19 cellular contexts compared by ENCODE assay signal in the genomic region with DNA sequence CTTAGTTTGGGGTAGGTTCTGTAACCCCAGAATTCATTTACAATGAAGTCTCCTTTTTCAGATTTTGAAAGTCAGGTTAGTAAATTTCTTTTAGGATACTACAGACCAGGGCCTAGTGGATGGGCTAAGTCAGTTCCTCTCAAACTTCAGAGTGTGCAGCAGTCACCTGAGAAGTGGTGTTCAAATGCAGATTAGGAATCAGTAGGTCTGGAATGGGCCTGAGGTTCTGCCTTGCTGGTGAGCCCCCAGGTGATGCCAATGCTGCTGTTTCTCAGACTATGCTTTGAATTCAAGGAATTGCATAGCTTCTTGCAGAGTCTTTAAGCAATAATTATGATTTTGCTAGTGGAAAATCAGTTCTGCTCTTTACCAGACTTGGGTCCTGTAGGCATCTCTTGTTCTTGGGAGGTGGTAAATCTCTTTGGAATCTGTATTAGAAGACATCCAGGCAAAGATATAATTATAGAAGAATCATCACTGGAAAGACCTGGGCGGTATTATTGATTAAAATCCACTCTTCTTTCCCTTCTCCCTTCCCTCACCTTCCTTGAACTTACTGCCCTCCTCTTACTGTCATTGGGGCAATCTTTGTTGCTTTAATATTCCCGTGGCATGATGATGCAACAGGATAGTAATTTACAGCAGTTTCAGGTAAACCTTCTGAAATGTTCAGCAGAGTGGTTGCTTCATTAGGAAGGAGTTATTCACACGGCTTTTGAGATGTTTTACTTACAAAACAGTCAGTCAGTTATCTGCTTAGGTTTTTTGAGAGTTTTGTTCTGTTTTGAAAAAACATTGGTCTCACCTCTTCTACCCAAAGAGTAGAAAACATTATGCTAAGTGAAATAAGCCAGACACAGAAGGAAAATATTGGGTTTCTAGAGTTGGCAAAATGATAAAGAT.
DNase-seq lines count a peak whose midpoint lies in the region; ATAC-seq and TF ChIP-seq lines count a peak whose summit lies in the region.
"Had no signal": no experiment of that assay in that cellular context is flagged by ENCODE, and none has a peak within 500 bp of the region (broad histone marks: within the 10 kb centered on the region; RNA-seq: fewer than 3 reads in every experiment).

No MANE protein-coding gene starts in this region.

- no peaks in the 10 kb centered on the region for H3K9me3 Mint-ChIP-seq in Calu3 (ENCODE audit: low read depth, unreplicated experiment)
- H3K9me3 Mint-ChIP-seq: endodermal cell; naive thymus-derived CD4-positive, alpha-beta T cell had no signal

- no peaks in the 10 kb centered on the region for H3K27me3 Mint-ChIP-seq in Calu3 (ENCODE audit: unreplicated experiment)
- H3K27me3 Mint-ChIP-seq: naive thymus-derived CD4-positive, alpha-beta T cell had no signal

- ATAC-seq in GM18868 (IDR thresholded peaks at IDR 0.05; ENCODE audit: unreplicated experiment): no peak
- ATAC-seq: left lobe of liver; naive thymus-derived CD4-positive, alpha-beta T cell had no signal

- BruUV-seq in Calu3 (replicated peaks; lab: Mats Ljungman, UMichigan): no TSS peak

- peak overlapping the region; percentile 76 for H3K27ac Mint-ChIP-seq in Calu3 (ENCODE audit: unreplicated experiment)
- H3K27ac Mint-ChIP-seq: endodermal cell had no signal

- H3K4me1 Mint-ChIP-seq in Calu3 (ENCODE audit: low read depth, unreplicated experiment): peaks cover 17% of the 10 kb centered on the region

- H3K36me3 ChIP-seq in H7 (replicated peaks; ENCODE audit: control insufficient read depth, insufficient read depth, low read length) (no peaks in the 10 kb centered on the region), iPS-18a (ENCODE audit: control insufficient read depth, low read depth, low read length) (no peaks in the 10 kb centered on the region)

- CTCF ChIA-PET in Calu3 (lab: Charles Lee): interaction anchor here (0.6 kb wide), 1 partner anchor 208 kb away, joined by 3 read pairs; no protein-coding TSS in a partner anchor

- H3K9me3 ChIP-seq in iPS-18a (ENCODE audit: control insufficient read depth, low read depth, low read length): no peaks in the 10 kb centered on the region
- H3K9me3 ChIP-seq: SJSA1 had no signal

- no peak overlapping the region for H3K4me3 Mint-ChIP-seq in Calu3 (ENCODE audit: low read depth, unreplicated experiment)
- H3K4me3 Mint-ChIP-seq: endodermal cell; naive thymus-derived CD4-positive, alpha-beta T cell had no signal

- H3K27me3 ChIP-seq in H7 (ENCODE audit: control insufficient read depth, insufficient read depth, low read length): no peaks in the 10 kb centered on the region
- H3K27me3 ChIP-seq in iPS-18a (ENCODE audit: control insufficient read depth, insufficient read depth, low read length): no peaks in the 10 kb centered on the region
- H3K27me3 ChIP-seq: cardiac muscle cell, SJSA1 had no signal

- H3K27ac ChIP-seq in iPS-18a (ENCODE audit: low read length): no peak overlapping the region
- H3K27ac ChIP-seq: C4-2B, cardiac muscle cell, SJSA1 had no signal

- intact Hi-C loops in Calu3 (cut with micrococcal nuclease; ENCODE audit: unreplicated experiment): no loop called here

- H3K9ac ChIP-seq in iPS-18a (ENCODE audit: low read length): no peak overlapping the region

- DNase-seq in Calu3: no peak
- peak; percentile 20 for DNase-seq in H7
- peak; percentile 67 for DNase-seq in SW480 (ENCODE audit: low spot score)
- no peak for DNase-seq in cerebellar cortex (ENCODE audit: low spot score)
- DNase-seq in HCEC 1CT: no peak
- DNase-seq: activated CD4-positive, alpha-beta T cell treated with anti-CD3 and anti-CD28 coated beads, Interleukin-2, amount 50 U/mL, for 4 hours; activated gamma-delta T cell treated with Interleukin-2 at 50 U/mL for 16 hours; DND-41; endodermal cell; naive thymus-derived CD4-positive, alpha-beta T cell; NCI-H2029 treated with DMSO at 0.1 percent for 48 hours; NK-92 treated with Interleukin-12 subunit alpha and Interleukin-12 subunit beta, amount 100 ng/mL, for 24 hours; stimulated activated CD4-positive, alpha-beta T cell treated with anti-CD3 and anti-CD28 coated beads, Interleukin-1b, Interleukin-23, amount 100 ng/mL, for 48 hours had no signal

- no peak for TF ChIP-seq CTCF in Calu3 (IDR thresholded peaks at IDR 0.05; ENCODE audit: unreplicated experiment)

- peaks cover 8% of the 10 kb centered on the region for H3K4me1 ChIP-seq in iPS-18a (ENCODE audit: control insufficient read depth, low read depth, low read length)

- H3K4me3 ChIP-seq in H7 (ENCODE audit: insufficient read depth, low read depth, low read length) (no peak overlapping the region), iPS-18a (ENCODE audit: low read length) (peak overlapping the region; percentile 11)
- H3K4me3 ChIP-seq: cardiac muscle cell, SJSA1 had no signal

- no peaks in the 10 kb centered on the region for H3K36me3 Mint-ChIP-seq in Calu3 (ENCODE audit: insufficient read depth, unreplicated experiment)

Comparison
In these comparisons a context has a peak if more than half of its experiments do, and no peak if none do; other contexts are left out.
1. DNase-seq: peak in H7 (single experiment) and SW480 (single experiment); none in Calu3 (single experiment), cerebellar cortex (single experiment) and HCEC 1CT (single experiment).